ENCODE assay signal across 1 cellular context in the genomic region with DNA sequence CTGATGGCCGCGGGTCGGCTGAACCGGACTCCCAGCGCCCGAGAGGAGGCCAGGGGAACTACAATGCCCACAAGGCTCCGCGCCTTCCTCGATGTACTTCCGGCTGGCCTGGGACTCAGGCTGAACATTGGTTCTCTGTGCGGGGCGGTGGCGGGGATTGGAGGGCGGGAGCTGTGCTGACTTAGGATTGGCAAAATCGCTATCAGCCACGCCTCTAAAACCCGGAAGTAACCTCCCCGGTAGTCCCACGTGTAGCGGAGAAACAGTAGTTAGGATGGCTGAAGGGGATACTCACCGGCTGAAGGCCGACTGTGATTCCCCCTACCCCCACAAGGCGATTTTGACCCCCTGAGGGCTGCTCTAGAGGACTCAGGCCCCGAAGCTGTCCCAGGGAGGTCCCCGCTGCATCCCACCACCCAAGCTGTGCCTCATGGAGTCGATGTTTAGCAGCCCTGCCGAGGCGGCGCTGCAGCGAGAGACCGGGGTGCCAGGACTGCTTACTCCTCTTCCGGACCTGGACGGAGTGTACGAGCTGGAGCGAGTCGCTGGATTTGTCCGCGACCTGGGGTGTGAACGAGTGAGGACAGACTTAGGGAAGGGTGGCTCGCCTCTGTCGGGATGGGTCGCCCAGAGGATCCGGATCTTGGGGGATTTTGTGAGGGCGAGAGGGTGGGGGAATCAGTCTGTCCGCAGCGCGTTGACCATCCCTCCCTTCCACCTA.
TF ChIP-seq lines count a peak whose summit lies in the region.

A gene with protein sequence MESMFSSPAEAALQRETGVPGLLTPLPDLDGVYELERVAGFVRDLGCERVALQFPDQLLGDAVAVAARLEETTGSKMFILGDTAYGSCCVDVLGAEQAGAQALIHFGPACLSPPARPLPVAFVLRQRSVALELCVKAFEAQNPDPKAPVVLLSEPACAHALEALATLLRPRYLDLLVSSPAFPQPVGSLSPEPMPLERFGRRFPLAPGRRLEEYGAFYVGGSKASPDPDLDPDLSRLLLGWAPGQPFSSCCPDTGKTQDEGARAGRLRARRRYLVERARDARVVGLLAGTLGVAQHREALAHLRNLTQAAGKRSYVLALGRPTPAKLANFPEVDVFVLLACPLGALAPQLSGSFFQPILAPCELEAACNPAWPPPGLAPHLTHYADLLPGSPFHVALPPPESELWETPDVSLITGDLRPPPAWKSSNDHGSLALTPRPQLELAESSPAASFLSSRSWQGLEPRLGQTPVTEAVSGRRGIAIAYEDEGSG (plus strand): TSS at position 265 of the 721 bp plus-strand sequence. CDS start 166 bp downstream, at position 431.

TF ChIP-seq in HepG2, 621 proteins besides CTCF, POLR2A, EP300 and RAD21 (continued from another document):
- TF ChIP-seq ZNF569 (CRISPR knock-in tag; IDR thresholded peaks at IDR 0.05; ENCODE audit: borderline replicate concordance) (no peak), YY1 (IDR thresholded peaks at IDR 0.05; ENCODE audit: insufficient read depth, insufficient replicate concordance, low read depth, low read length) (peak; percentile 43), ZMYM2 (CRISPR knock-in tag; IDR thresholded peaks at IDR 0.05) (no peak), ZNF768 (CRISPR knock-in tag; IDR thresholded peaks at IDR 0.05) (no peak), ZNF225 (CRISPR knock-in tag; IDR thresholded peaks at IDR 0.05) (0 out of 2 replicates have a peak, but pooled peaks have one; percentile 37), BRF2 (CRISPR knock-in tag; IDR thresholded peaks at IDR 0.05) (no peak), ZBTB7B (CRISPR knock-in tag; IDR thresholded peaks at IDR 0.05) (no peak), PHB2 (IDR thresholded peaks at IDR 0.05; ENCODE audit: partially characterized antibody) (no peak), ATF7 (IDR thresholded peaks at IDR 0.05) (no peak), ATF7 (CRISPR knock-in tag; IDR thresholded peaks at IDR 0.05) (no peak), GABPB1 (CRISPR knock-in tag; IDR thresholded peaks at IDR 0.05) (peak; percentile 97), TBP (CRISPR knock-in tag; IDR thresholded peaks at IDR 0.05) (no peak), KMT2A (CRISPR knock-in tag; IDR thresholded peaks at IDR 0.05) (0 out of 2 replicates have a peak, but pooled peaks have one; percentile 38), YEATS4 (CRISPR knock-in tag; IDR thresholded peaks at IDR 0.05; ENCODE audit: borderline replicate concordance) (peak; percentile 73), ZC3H13 (CRISPR knock-in tag; IDR thresholded peaks at IDR 0.05) (0 out of 2 replicates have a peak, but pooled peaks have one; percentile 0)
- TF ChIP-seq, protein P1, sequence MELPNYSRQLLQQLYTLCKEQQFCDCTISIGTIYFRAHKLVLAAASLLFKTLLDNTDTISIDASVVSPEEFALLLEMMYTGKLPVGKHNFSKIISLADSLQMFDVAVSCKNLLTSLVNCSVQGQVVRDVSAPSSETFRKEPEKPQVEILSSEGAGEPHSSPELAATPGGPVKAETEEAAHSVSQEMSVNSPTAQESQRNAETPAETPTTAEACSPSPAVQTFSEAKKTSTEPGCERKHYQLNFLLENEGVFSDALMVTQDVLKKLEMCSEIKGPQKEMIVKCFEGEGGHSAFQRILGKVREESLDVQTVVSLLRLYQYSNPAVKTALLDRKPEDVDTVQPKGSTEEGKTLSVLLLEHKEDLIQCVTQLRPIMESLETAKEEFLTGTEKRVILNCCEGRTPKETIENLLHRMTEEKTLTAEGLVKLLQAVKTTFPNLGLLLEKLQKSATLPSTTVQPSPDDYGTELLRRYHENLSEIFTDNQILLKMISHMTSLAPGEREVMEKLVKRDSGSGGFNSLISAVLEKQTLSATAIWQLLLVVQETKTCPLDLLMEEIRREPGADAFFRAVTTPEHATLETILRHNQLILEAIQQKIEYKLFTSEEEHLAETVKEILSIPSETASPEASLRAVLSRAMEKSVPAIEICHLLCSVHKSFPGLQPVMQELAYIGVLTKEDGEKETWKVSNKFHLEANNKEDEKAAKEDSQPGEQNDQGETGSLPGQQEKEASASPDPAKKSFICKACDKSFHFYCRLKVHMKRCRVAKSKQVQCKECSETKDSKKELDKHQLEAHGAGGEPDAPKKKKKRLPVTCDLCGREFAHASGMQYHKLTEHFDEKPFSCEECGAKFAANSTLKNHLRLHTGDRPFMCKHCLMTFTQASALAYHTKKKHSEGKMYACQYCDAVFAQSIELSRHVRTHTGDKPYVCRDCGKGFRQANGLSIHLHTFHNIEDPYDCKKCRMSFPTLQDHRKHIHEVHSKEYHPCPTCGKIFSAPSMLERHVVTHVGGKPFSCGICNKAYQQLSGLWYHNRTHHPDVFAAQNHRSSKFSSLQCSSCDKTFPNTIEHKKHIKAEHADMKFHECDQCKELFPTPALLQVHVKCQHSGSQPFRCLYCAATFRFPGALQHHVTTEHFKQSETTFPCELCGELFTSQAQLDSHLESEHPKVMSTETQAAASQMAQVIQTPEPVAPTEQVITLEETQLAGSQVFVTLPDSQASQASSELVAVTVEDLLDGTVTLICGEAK (IDR thresholded peaks at IDR 0.05): peak; percentile 70
- TF ChIP-seq, protein P1 (CRISPR knock-in tag; IDR thresholded peaks at IDR 0.05): no peak
- TF ChIP-seq, protein P2, sequence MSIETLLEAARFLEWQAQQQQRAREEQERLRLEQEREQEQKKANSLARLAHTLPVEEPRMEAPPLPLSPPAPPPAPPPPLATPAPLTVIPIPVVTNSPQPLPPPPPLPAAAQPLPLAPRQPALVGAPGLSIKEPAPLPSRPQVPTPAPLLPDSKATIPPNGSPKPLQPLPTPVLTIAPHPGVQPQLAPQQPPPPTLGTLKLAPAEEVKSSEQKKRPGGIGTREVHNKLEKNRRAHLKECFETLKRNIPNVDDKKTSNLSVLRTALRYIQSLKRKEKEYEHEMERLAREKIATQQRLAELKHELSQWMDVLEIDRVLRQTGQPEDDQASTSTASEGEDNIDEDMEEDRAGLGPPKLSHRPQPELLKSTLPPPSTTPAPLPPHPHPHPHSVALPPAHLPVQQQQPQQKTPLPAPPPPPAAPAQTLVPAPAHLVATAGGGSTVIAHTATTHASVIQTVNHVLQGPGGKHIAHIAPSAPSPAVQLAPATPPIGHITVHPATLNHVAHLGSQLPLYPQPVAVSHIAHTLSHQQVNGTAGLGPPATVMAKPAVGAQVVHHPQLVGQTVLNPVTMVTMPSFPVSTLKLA (IDR thresholded peaks at IDR 0.05): peak; percentile 93
- TF ChIP-seq, protein P3, sequence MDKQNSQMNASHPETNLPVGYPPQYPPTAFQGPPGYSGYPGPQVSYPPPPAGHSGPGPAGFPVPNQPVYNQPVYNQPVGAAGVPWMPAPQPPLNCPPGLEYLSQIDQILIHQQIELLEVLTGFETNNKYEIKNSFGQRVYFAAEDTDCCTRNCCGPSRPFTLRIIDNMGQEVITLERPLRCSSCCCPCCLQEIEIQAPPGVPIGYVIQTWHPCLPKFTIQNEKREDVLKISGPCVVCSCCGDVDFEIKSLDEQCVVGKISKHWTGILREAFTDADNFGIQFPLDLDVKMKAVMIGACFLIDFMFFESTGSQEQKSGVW (CRISPR knock-in tag; IDR thresholded peaks at IDR 0.05; ENCODE audit: borderline replicate concordance): no peak
